Comparison of ENCODE assay signal across 8 cellular contexts in the genomic region with DNA sequence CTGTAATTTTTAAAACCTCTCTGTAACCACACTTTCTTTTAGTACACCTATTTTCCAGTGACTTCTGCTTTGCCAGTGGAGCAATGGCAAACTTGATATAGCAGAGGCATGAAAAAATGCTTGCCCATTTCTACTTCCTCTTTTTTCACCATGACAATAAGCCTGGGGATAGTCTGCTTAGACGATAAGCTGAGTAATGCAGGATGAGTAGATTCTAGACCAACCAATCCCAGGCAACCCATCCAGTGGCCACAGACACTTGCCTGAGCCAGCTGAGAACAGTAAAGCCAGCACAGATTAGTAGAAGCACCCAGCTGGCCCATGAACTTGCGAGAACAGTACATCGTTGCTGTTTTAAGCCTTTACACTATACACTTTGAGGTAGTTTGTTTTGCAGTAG. TPM values are rescaled to one million over a fixed set of nuclear protein-coding genes. Genes with fewer than 3 reads are reported as not detected.
DNase-seq lines count a peak whose midpoint lies in the region; ATAC-seq, FAIRE-seq and TF ChIP-seq lines count a peak whose summit lies in the region.

No MANE protein-coding gene starts in this region.

- no peaks in the 10 kb centered on the region for H3K27me3 ChIP-seq in bronchial epithelial cell (ENCODE audit: control insufficient read depth, insufficient read depth, low read length)

- H3K4me3 ChIP-seq in bronchial epithelial cell (ENCODE audit: low read depth, low read length): no peak overlapping the region

- no peak for TF ChIP-seq CTCF in bronchial epithelial cell (IDR thresholded peaks at IDR 0.05; ENCODE audit: insufficient read depth, low read length, severe bottlenecking)

- peak; percentile 84 for ATAC-seq in GM21529 (IDR thresholded peaks at IDR 0.05; ENCODE audit: unreplicated experiment)

- FAIRE-seq in bronchial epithelial cell (lab: Jason Lieb, UNC): no peak

- no peaks in the 10 kb centered on the region for H3K36me3 ChIP-seq in bronchial epithelial cell (ENCODE audit: control insufficient read depth, insufficient read depth, low read length)

- DNase-seq in DMS53 treated with DMSO at 0.1 percent for 48 hours (lab: John Stamatoyannopoulos, UW; ENCODE audit: unreplicated experiment): peak; percentile 3
- peak; percentile 9 for DNase-seq in HK-2 (ENCODE audit: unreplicated experiment)
- DNase-seq in bronchial epithelial cell (ENCODE audit: low read depth): peak; percentile 92
- no peak for DNase-seq in NCI-H1417 (lab: John Stamatoyannopoulos, UW)
- no peak for DNase-seq in NCI-H510A treated with DMSO at 0.1 percent for 48 hours (lab: John Stamatoyannopoulos, UW)
- DNase-seq in DMS79 (lab: John Stamatoyannopoulos, UW): no peak
- no peak for DNase-seq in NCI-H2107 (lab: John Stamatoyannopoulos, UW)

RNA-seq across cellular contexts. Expression of gene DDI1, which starts 37.5 kb away (rescaled TPM):
- not detected in 2 replicates for total RNA-seq in bronchial epithelial cell

Comparison
In these comparisons a context has a peak if more than half of its experiments do, and no peak if none do; other contexts are left out.
1. DNase-seq: peak in DMS53 treated with DMSO at 0.1 percent for 48 hours (single experiment), HK-2 (single experiment) and bronchial epithelial cell (single experiment); none in NCI-H1417 (0 of 3), NCI-H510A treated with DMSO at 0.1 percent for 48 hours (single experiment), DMS79 (single experiment) and NCI-H2107 (single experiment).